Comparison of ENCODE assay signal across 10 cellular contexts in the genomic region with DNA sequence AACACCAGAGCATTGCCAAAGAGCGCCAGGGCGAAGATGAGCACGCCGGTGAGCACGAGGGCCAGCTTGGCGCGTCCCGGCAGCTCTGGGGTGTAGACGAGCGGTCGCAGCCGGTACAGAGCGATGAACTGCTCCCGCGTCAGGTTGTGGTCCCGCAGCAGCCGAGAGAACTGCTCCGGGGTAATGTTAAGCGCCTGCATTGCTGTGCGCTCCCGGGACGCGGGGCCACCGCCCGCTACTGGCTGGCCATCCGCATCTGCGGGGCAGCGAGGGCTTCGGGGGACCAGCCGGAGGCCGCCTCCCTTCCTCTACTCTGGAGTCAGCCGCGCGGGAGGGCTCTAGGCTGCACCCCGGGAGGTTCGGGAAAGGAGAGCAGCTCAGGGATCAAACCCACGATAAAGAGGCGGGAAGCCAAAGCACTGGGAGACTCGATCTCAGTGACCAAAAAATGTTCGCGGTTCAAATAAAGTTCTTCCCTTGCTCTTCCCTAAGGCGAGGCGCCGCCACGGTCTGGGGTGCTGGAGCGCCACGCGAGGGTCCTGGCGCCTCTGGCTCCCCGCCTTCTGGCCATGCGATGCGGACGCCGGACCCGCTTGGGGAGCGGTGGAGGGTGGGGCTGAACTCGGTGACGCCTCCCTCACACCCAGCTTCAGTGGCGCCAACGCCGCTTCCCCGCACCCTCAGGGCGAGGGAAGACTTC. TPM values are rescaled to one million over a fixed set of nuclear protein-coding genes. Genes with fewer than 3 reads are reported as not detected.
DNase-seq lines count a peak whose midpoint lies in the region; ATAC-seq, FAIRE-seq and TF ChIP-seq lines count a peak whose summit lies in the region.
"Had no signal": no experiment of that assay in that cellular context is flagged by ENCODE, and none has a peak within 500 bp of the region (broad histone marks: within the 10 kb centered on the region; RNA-seq: fewer than 3 reads in every experiment).

QRFPR (minus strand) TSS at position 571 of the 700 bp plus-strand sequence; CDS start at position 200, 371 bp downstream.

- H3K9me3 ChIP-seq in astrocyte (ENCODE audit: insufficient read depth, low read depth, low read length): no peaks in the 10 kb centered on the region
- no peaks in the 10 kb centered on the region for H3K9me3 ChIP-seq in stomach smooth muscle (ENCODE audit: control insufficient read depth in 2 of 2, low read length in 2 of 2)

- peak within 1 kb of the TSS; percentile 48 for H3K4me3 ChIP-seq in astrocyte (ENCODE audit: insufficient read depth, low read depth, low read length)
- peak within 1 kb of the TSS; percentile 58 to 66 for H3K4me3 ChIP-seq in stomach smooth muscle (ENCODE audit: low read length in 2 of 2)
- H3K4me3 ChIP-seq: BLaER1 had no signal

- peak within 1 kb of the TSS; percentile 87 for H2AFZ ChIP-seq in astrocyte (ENCODE audit: low read depth, low read length)

- H3K9ac ChIP-seq in astrocyte (ENCODE audit: low read length) (no peak within 1 kb of the TSS), stomach smooth muscle (ENCODE audit: low read length in 2 of 2) (no peak within 1 kb of the TSS)
- H3K9ac ChIP-seq: BLaER1 had no signal

- no peaks in the 10 kb centered on the region for H3K4me1 ChIP-seq in astrocyte (ENCODE audit: insufficient read depth, low read length)
- H3K4me1 ChIP-seq in stomach smooth muscle (ENCODE audit: control insufficient read depth, insufficient read depth, low read length): peaks cover 8% of the 10 kb centered on the region
- H3K4me1 ChIP-seq: BLaER1 had no signal

- H3K4me2 ChIP-seq in astrocyte (ENCODE audit: low read length): peak within 1 kb of the TSS; percentile 85
- H3K4me2 ChIP-seq: BLaER1 had no signal

- peaks cover 4% of the 10 kb centered on the region for H3K9me3 Mint-ChIP-seq in astrocyte (ENCODE audit: unreplicated experiment)
- H3K9me3 Mint-ChIP-seq: activated B cell treated with CpG ODN at 0.5 μM for 24 hours had no signal

- FAIRE-seq in astrocyte (lab: Jason Lieb, UNC): no peak

- H3K4me3 Mint-ChIP-seq in astrocyte (ENCODE audit: unreplicated experiment): peak within 1 kb of the TSS; percentile 77
- H3K4me3 Mint-ChIP-seq: activated B cell treated with CpG ODN at 0.5 μM for 24 hours had no signal

- H3K27me3 Mint-ChIP-seq in astrocyte (ENCODE audit: low read depth, unreplicated experiment): peaks cover 44% of the 10 kb centered on the region

- H3K36me3 Mint-ChIP-seq in astrocyte (ENCODE audit: low read depth, unreplicated experiment): no peaks in the 10 kb centered on the region

- H3K79me2 ChIP-seq in astrocyte (ENCODE audit: insufficient read depth, low read length): no peaks in the 10 kb centered on the region

- no peak for TF ChIP-seq CTCF in astrocyte (IDR thresholded peaks at IDR 0.05; ENCODE audit: insufficient read depth, low read depth, low read length)

- H3K27ac ChIP-seq in astrocyte (ENCODE audit: low read depth, low read length): no peak within 1 kb of the TSS
- no peak within 1 kb of the TSS for H3K27ac ChIP-seq in stomach smooth muscle (ENCODE audit: low read length)
- H3K27ac ChIP-seq: BLaER1 had no signal

- peak within 1 kb of the TSS; percentile 5 for H3K27ac Mint-ChIP-seq in astrocyte (ENCODE audit: unreplicated experiment)
- H3K27ac Mint-ChIP-seq: activated B cell treated with CpG ODN at 0.5 μM for 24 hours had no signal

- DNase-seq in activated CD4-positive, alpha-beta T cell treated with anti-CD3 and anti-CD28 coated beads for 48 hours: peak; percentile 31
- DNase-seq in activated CD4-positive, alpha-beta T cell treated with anti-CD3 and anti-CD28 coated beads, Interleukin-2, amount 50 U/mL, for 4 hours: no peak
- DNase-seq in astrocyte (ENCODE audit: low read depth): no peak
- peak; percentile 71 for DNase-seq in iPS-NIHi7 (ENCODE audit: extremely low spot score)
- no peak for DNase-seq in pons (ENCODE audit: low spot score)
- DNase-seq: activated B cell treated with CpG ODN at 0.5 μM for 24 hours had no signal

- no peak for ATAC-seq in GM21529 (IDR thresholded peaks at IDR 0.05; ENCODE audit: unreplicated experiment)
- ATAC-seq in HG02870 (IDR thresholded peaks at IDR 0.05; ENCODE audit: unreplicated experiment): no peak

- H3K36me3 ChIP-seq in astrocyte (ENCODE audit: insufficient read depth, low read length) (no peaks in the 10 kb centered on the region), stomach smooth muscle (ENCODE audit: control insufficient read depth in 2 of 2, insufficient read depth in 2 of 2, low read length in 2 of 2) (no peaks in the 10 kb centered on the region)
- H3K36me3 ChIP-seq: BLaER1 had no signal

- H3K27me3 ChIP-seq in astrocyte (ENCODE audit: insufficient read depth, low read length): peaks cover 30% of the 10 kb centered on the region
- peaks cover 23 to 26% of the 10 kb centered on the region in 2 donors for H3K27me3 ChIP-seq in stomach smooth muscle (ENCODE audit: control insufficient read depth in 1 of 2, insufficient read depth in 2 of 2, low read length in 2 of 2)
- H3K27me3 ChIP-seq: BLaER1 had no signal

- H4K20me1 ChIP-seq in astrocyte (ENCODE audit: insufficient read depth, low read length): no peaks in the 10 kb centered on the region
- H4K20me1 ChIP-seq: BLaER1 had no signal

- H3K4me1 Mint-ChIP-seq in astrocyte (ENCODE audit: low read depth, unreplicated experiment): peaks cover 3% of the 10 kb centered on the region

RNA-seq across cellular contexts. Expression of gene QRFPR, which starts in this region (rescaled TPM):
- total RNA-seq in astrocyte: not detected in 2 replicates
- total RNA-seq: activated B cell treated with CpG ODN at 0.5 μM for 24 hours had no signal

Comparison
In these comparisons a context has a peak if more than half of its experiments do, and no peak if none do; other contexts are left out.
1. DNase-seq: peak in activated CD4-positive, alpha-beta T cell treated with anti-CD3 and anti-CD28 coated beads for 48 hours (single experiment) and iPS-NIHi7 (single experiment); none in activated CD4-positive, alpha-beta T cell treated with anti-CD3 and anti-CD28 coated beads, Interleukin-2, amount 50 U/mL, for 4 hours (0 of 2), astrocyte (single experiment) and pons (single experiment).